12 cellular contexts compared by ENCODE assay signal in the genomic region with DNA sequence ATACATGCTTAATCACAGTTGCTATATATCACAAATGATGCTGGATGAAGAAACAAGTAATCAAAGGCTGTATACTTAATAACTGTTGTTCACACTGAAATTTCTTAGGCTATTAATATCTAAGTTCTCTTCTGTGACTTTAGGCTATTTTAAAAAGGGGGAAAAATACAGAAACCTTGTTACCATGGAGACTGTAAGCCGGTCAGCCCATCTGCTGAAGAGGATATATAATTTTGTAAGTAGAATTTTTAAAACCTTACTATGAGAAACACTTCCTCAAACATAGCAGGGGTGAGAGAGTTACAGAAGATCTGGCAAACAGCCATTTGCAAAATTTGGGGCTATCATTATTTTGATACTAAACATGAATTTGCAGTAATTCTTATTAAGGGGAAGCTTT. TPM values are rescaled to one million over a fixed set of nuclear protein-coding genes. Genes with fewer than 3 reads are reported as not detected.
DNase-seq lines count a peak whose midpoint lies in the region; ATAC-seq and TF ChIP-seq lines count a peak whose summit lies in the region.
"Had no signal": no experiment of that assay in that cellular context is flagged by ENCODE, and none has a peak within 500 bp of the region (broad histone marks: within the 10 kb centered on the region; RNA-seq: fewer than 3 reads in every experiment).

No MANE protein-coding gene starts in this region.

- TF ChIP-seq CTCF in Peyer's patch (IDR thresholded peaks at IDR 0.05) (no peak), coronary artery (IDR thresholded peaks at IDR 0.05) (no peak)

- no peaks in the 10 kb centered on the region for H3K27me3 ChIP-seq in Peyer's patch

- H3K4me3 ChIP-seq in Peyer's patch: no peak overlapping the region
- no peak overlapping the region for H3K4me3 ChIP-seq in coronary artery

- TF ChIP-seq POLR2A in Peyer's patch (IDR thresholded peaks at IDR 0.05): no peak

- H3K4me1 ChIP-seq in Peyer's patch: no peaks in the 10 kb centered on the region
- H3K4me1 ChIP-seq: Caco-2 had no signal

- no peak overlapping the region for H3K27ac ChIP-seq in Peyer's patch
- H3K27ac ChIP-seq in coronary artery: no peak overlapping the region

- no peaks in the 10 kb centered on the region for H3K9me3 ChIP-seq in Peyer's patch
- H3K9me3 ChIP-seq: Caco-2 had no signal

- ATAC-seq in GM18858 (IDR thresholded peaks at IDR 0.05; ENCODE audit: unreplicated experiment): peak; percentile 82
- ATAC-seq in GM21786 (IDR thresholded peaks at IDR 0.05; ENCODE audit: unreplicated experiment): peak; percentile 63
- peak; percentile 69 for ATAC-seq in HG03442 (IDR thresholded peaks at IDR 0.05; ENCODE audit: unreplicated experiment)

- no peaks in the 10 kb centered on the region for H3K36me3 ChIP-seq in Peyer's patch

- DNase-seq in germinal center (ENCODE audit: low spot score) (peak; percentile 53), Peyer's patch (no peak), middle frontal gyrus (ENCODE audit: extremely low spot score, low spot score) (no peak), coronary artery (ENCODE audit: low spot score) (no peak), NCI-H1417 treated with DMSO at 0.1 percent for 48 hours (lab: John Stamatoyannopoulos, UW) (no peak)
- DNase-seq: activated CD4-positive, alpha-beta T cell treated with anti-CD3 and anti-CD28 coated beads, Interleukin-2, amount 10 ng/mL, durations not matched to agents 7 days and 5 days; Caco-2; NCI-H146; NCI-H526 treated with DMSO at 0.1 percent for 48 hours had no signal

RNA-seq across cellular contexts. Expression of gene CACNB4, which starts 27.8 kb away (rescaled TPM):
- 1 to 10 TPM in 3 of 4 donors, under 1 TPM in 1; 0.88 to 4.6 (median 2.6) TPM for total RNA-seq in Peyer's patch
